16 cellular contexts compared by ENCODE assay signal in the genomic region with DNA sequence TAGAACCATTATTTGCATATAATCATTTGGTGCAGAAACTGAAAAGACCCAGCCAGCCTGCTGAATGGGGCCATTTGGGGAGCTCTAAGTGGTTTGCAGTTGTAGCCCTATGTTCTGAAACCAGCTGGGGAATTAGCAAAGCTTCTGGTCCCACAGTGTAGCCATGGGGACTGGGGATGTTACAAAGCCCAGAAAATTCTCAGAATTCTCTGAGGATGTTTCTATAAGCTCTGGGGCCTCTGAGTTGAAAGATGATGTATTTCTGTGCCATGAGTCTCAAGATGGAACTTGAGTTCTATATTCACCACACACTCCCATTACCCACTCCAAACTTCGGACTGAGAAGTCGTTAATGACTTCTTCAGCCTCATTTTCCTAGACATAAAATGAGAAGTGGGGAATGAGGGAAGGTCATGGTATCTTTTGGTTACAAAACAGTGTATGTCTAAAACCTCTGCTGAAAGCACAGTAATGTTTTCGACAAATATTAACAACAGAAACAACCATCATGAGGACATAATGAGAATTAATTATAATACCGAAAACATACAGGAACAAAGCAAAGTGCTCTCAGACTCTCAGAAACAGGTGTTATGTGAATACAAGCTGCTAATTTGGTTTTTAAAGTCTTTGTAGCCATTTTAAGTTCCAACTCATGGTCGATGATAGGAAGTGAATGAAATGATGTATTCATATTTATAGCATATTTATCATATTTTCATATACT.
DNase-seq lines count a peak whose midpoint lies in the region; ATAC-seq and TF ChIP-seq lines count a peak whose summit lies in the region.
"Had no signal": no experiment of that assay in that cellular context is flagged by ENCODE, and none has a peak within 500 bp of the region (broad histone marks: within the 10 kb centered on the region; RNA-seq: fewer than 3 reads in every experiment).

No MANE protein-coding gene starts in this region.

- H4K20me1 ChIP-seq in H9 (ENCODE audit: control insufficient read depth, insufficient read depth, insufficient read length) = no peaks in the 10 kb centered on the region

- no peaks in the 10 kb centered on the region for H3K79me2 ChIP-seq in H9 (ENCODE audit: insufficient read depth, low read length)

- H3K27me3 ChIP-seq in heart right ventricle (no peaks in the 10 kb centered on the region), H9 (ENCODE audit: insufficient read depth, low read length) (no peaks in the 10 kb centered on the region)
- H3K27me3 ChIP-seq: dorsolateral prefrontal cortex, gastroesophageal sphincter, left lung, neural progenitor cell, vagina had no signal

- H3K4me3 ChIP-seq in heart right ventricle = no peak overlapping the region
- H3K4me3 ChIP-seq: dorsolateral prefrontal cortex, gastroesophageal sphincter, left lung, neural progenitor cell, vagina had no signal

- no peak overlapping the region for H4K8ac ChIP-seq in H9 (replicated peaks; ENCODE audit: insufficient read length, low read depth, low read length)

- H2BK5ac ChIP-seq in H9 (ENCODE audit: insufficient read length, low read length) = no peak overlapping the region

- no peak overlapping the region for H4K91ac ChIP-seq in H9 (ENCODE audit: insufficient read length, low read depth, low read length)

- H3K27me3 Mint-ChIP-seq in activated CD8-positive, alpha-beta T cell treated with anti-CD3 and anti-CD28 coated beads for 36 hours = no peaks in the 10 kb centered on the region
- H3K27me3 Mint-ChIP-seq in H9 (ENCODE audit: low read depth) = peaks cover 2% of the 10 kb centered on the region
- H3K27me3 Mint-ChIP-seq: activated naive CD8-positive, alpha-beta T cell treated with anti-CD3 and anti-CD28 coated beads, Interleukin-2, amount 50 U/mL, for 24 hours had no signal

- H3K56ac ChIP-seq in H9 (ENCODE audit: insufficient read length, low read depth, low read length) = no peak overlapping the region

- no peak overlapping the region for H2BK20ac ChIP-seq in H9 (ENCODE audit: low read depth, low read length, poor library complexity, severe bottlenecking)

- H3K4me1 Mint-ChIP-seq in activated CD8-positive, alpha-beta T cell treated with anti-CD3 and anti-CD28 coated beads for 36 hours (ENCODE audit: low read depth) = peaks cover 10% of the 10 kb centered on the region
- peaks cover 6 to 9% of the 10 kb centered on the region in 2 experiments for H3K4me1 Mint-ChIP-seq in H9

- DNase-seq in heart right ventricle (no peak), H9 (no peak), DMS153 treated with DMSO at 0.1 percent for 48 hours (lab: John Stamatoyannopoulos, UW; ENCODE audit: unreplicated experiment) (no peak)
- no peak for DNase-seq in activated CD8-positive, alpha-beta T cell treated with anti-CD3 and anti-CD28 coated beads for 36 hours
- DNase-seq: activated naive CD8-positive, alpha-beta T cell treated with anti-CD3 and anti-CD28 coated beads, Interleukin-2, amount 50 U/mL, for 24 hours; Calu3; dorsolateral prefrontal cortex; left lung; NCI-H1048; stimulated activated CD8-positive, alpha-beta memory T cell treated with anti-CD3 and anti-CD28 coated beads, Interleukin-4, amount 100 ng/mL, for 48 hours had no signal

- H3K23me2 ChIP-seq in H9 (ENCODE audit: insufficient read length, low read depth, low read length, poor library complexity, severe bottlenecking) = no peaks in the 10 kb centered on the region

- H2BK12ac ChIP-seq in H9 (ENCODE audit: insufficient read length, low read depth, low read length) = no peak overlapping the region

- H3K27ac Mint-ChIP-seq in activated CD8-positive, alpha-beta T cell treated with anti-CD3 and anti-CD28 coated beads for 36 hours = no peak overlapping the region
- H3K27ac Mint-ChIP-seq in H9 = no peak overlapping the region
- H3K27ac Mint-ChIP-seq: activated naive CD8-positive, alpha-beta T cell treated with anti-CD3 and anti-CD28 coated beads, Interleukin-2, amount 50 U/mL, for 24 hours; neural progenitor cell had no signal

- CTCF ChIA-PET in activated CD8-positive, alpha-beta T cell treated with anti-CD3 and anti-CD28 coated beads for 36 hours (lab: Charles Lee) = interaction anchor here (1.0 to 1.6 kb wide), 2 partner anchors 10 to 21 kb away, joined by 3 read pairs; no protein-coding TSS in a partner anchor

- no peak overlapping the region for H2AK5ac ChIP-seq in H9 (ENCODE audit: insufficient read length, low read length)

- WGBS in heart right ventricle, 2 donors = 83 to 92% methylated on average over 5 of the region's 5 CpGs
- WGBS in H9 (ENCODE audit: extremely low coverage, insufficient read length, low lambda C conversion rate) = no CpG with 5 or more reads among the region's 5 CpGs

- POLR2A ChIA-PET in activated CD8-positive, alpha-beta T cell treated with anti-CD3 and anti-CD28 coated beads for 36 hours (lab: Charles Lee) = interaction anchor here (0.6 kb wide), 1 partner anchor 10 kb away, joined by 4 read pairs; no protein-coding TSS in a partner anchor

- H2AFZ ChIP-seq in H9 (ENCODE audit: low read length) = no peak overlapping the region
- H2AFZ ChIP-seq: neural progenitor cell had no signal

- no peak overlapping the region for H3K9ac ChIP-seq in H9 (ENCODE audit: extremely low read depth, insufficient read length, low read length)
- H3K9ac ChIP-seq: neural progenitor cell had no signal

- no peak overlapping the region for H3K4ac ChIP-seq in H9 (ENCODE audit: low read depth, low read length)

- H3K9me3 ChIP-seq in heart right ventricle (no peaks in the 10 kb centered on the region), H9 (ENCODE audit: control insufficient read depth, low read depth, low read length) (no peaks in the 10 kb centered on the region)
- H3K9me3 ChIP-seq: gastroesophageal sphincter, left lung, vagina had no signal

- no peak overlapping the region for H3K23ac ChIP-seq in H9 (ENCODE audit: insufficient read length, low read depth, low read length)

- TF ChIP-seq CTCF in heart right ventricle (IDR thresholded peaks at IDR 0.05) (no peak), H9 (conservative IDR thresholded peaks at IDR 0.05) (no peak)
- no peak for TF ChIP-seq CTCF in activated CD8-positive, alpha-beta T cell treated with anti-CD3 and anti-CD28 coated beads for 36 hours (IDR thresholded peaks at IDR 0.05)

- no peak overlapping the region for H3K4me2 ChIP-seq in H9 (ENCODE audit: insufficient read depth, insufficient read length, low read length)
- H3K4me2 ChIP-seq: neural progenitor cell had no signal

- no peak overlapping the region for H3K4me3 Mint-ChIP-seq in activated CD8-positive, alpha-beta T cell treated with anti-CD3 and anti-CD28 coated beads for 36 hours
- no peak overlapping the region for H3K4me3 Mint-ChIP-seq in H9
- H3K4me3 Mint-ChIP-seq: activated naive CD8-positive, alpha-beta T cell treated with anti-CD3 and anti-CD28 coated beads, Interleukin-2, amount 50 U/mL, for 24 hours; neural progenitor cell had no signal

- H3K36me3 Mint-ChIP-seq in activated CD8-positive, alpha-beta T cell treated with anti-CD3 and anti-CD28 coated beads for 36 hours (ENCODE audit: low read depth) = peaks cover 37% of the 10 kb centered on the region
- no peaks in the 10 kb centered on the region for H3K36me3 Mint-ChIP-seq in H9 (ENCODE audit: insufficient read depth in 1 of 3, low read depth in 3 of 3)
- H3K36me3 Mint-ChIP-seq: neural progenitor cell had no signal

- H3K9me3 Mint-ChIP-seq in activated CD8-positive, alpha-beta T cell treated with anti-CD3 and anti-CD28 coated beads for 36 hours = no peaks in the 10 kb centered on the region
- H3K9me3 Mint-ChIP-seq in H9 = no peaks in the 10 kb centered on the region
- H3K9me3 Mint-ChIP-seq: activated naive CD8-positive, alpha-beta T cell treated with anti-CD3 and anti-CD28 coated beads, Interleukin-2, amount 50 U/mL, for 24 hours; neural progenitor cell had no signal

- H4K5ac ChIP-seq in H9 (ENCODE audit: insufficient read length, low read depth, low read length) = no peak overlapping the region

- H3T11ph ChIP-seq in H9 (ENCODE audit: low read length) = no peak overlapping the region

- H3K14ac ChIP-seq in H9 (ENCODE audit: insufficient read depth, low read length) = no peak overlapping the region

- H3K4me1 ChIP-seq in heart right ventricle (peaks cover 0 to 40% (median 31%) of the 10 kb centered on the region in 9 donors), H9 (ENCODE audit: insufficient read depth, low read length) (no peaks in the 10 kb centered on the region)

- intact Hi-C loops in heart right ventricle (cut with DNase I) = no loop called here
- intact Hi-C loops in activated CD8-positive, alpha-beta T cell treated with anti-CD3 and anti-CD28 coated beads for 36 hours (cut with micrococcal nuclease) = no loop called here

- H3K27ac ChIP-seq in heart right ventricle (no peak overlapping the region), H9 (ENCODE audit: insufficient read length, low read depth, low read length) (no peak overlapping the region)
- H3K27ac ChIP-seq: gastroesophageal sphincter, neural progenitor cell, vagina had no signal

- H2BK15ac ChIP-seq in H9 (ENCODE audit: low read depth, low read length) = no peak overlapping the region

- ATAC-seq in GM19043 (IDR thresholded peaks at IDR 0.05; ENCODE audit: low read depth, unreplicated experiment) (peak; percentile 85), GM21825 (IDR thresholded peaks at IDR 0.05; ENCODE audit: unreplicated experiment) (peak; percentile 87), HG03159 (IDR thresholded peaks at IDR 0.05; ENCODE audit: unreplicated experiment) (peak; percentile 92), heart right ventricle (no peak)
- no peak for ATAC-seq in activated CD8-positive, alpha-beta T cell treated with anti-CD3 and anti-CD28 coated beads for 36 hours
- ATAC-seq: activated naive CD8-positive, alpha-beta T cell treated with anti-CD3 and anti-CD28 coated beads, Interleukin-2, amount 50 U/mL, for 24 hours; gastroesophageal sphincter had no signal

- no peak overlapping the region for H3K18ac ChIP-seq in H9 (ENCODE audit: insufficient read length, low read depth, low read length)

- H3K36me3 ChIP-seq in heart right ventricle = no peaks in the 10 kb centered on the region
- H3K36me3 ChIP-seq: gastroesophageal sphincter, left lung, neural progenitor cell, vagina had no signal

- no peaks in the 10 kb centered on the region for H3K79me1 ChIP-seq in H9 (ENCODE audit: insufficient read depth, low read depth, low read length, poor library complexity, severe bottlenecking)

- no peak overlapping the region for H2BK120ac ChIP-seq in H9 (ENCODE audit: low read depth, low read length, poor library complexity, severe bottlenecking)

Comparison
In these comparisons a context has a peak if more than half of its experiments do, and no peak if none do; other contexts are left out.
1. ATAC-seq: peak in GM19043 (single experiment), GM21825 (single experiment) and HG03159 (single experiment); none in heart right ventricle (0 of 8) and activated CD8-positive, alpha-beta T cell treated with anti-CD3 and anti-CD28 coated beads for 36 hours (single experiment).